12 cellular contexts compared by ENCODE assay signal in genomic region chr2:61885896-61886603, GRCh38. TPM values are rescaled to one million over a fixed set of nuclear protein-coding genes. Genes with fewer than 3 reads are reported as not detected.
A peak's percentile ranks its signal among the peaks of the same experiment; 100 is the strongest.
DNase-seq lines count a peak whose midpoint lies in the region; ATAC-seq and TF ChIP-seq lines count a peak whose summit lies in the region.
"Had no signal": no experiment of that assay in that cellular context is flagged by ENCODE, and none has a peak within 500 bp of the region (broad histone marks: within the 10 kb centered on the region; RNA-seq: fewer than 3 reads in every experiment).

No MANE protein-coding gene starts in this region.

- H3K27ac ChIP-seq in BLaER1 (no peak overlapping the region), H9 (ENCODE audit: insufficient read length, low read depth, low read length) (no peak overlapping the region)
- H3K27ac ChIP-seq: uterus had no signal

- H3K9ac ChIP-seq in BLaER1 (peak overlapping the region; percentile 97; the same call in 1 of the 2 replicates), H9 (ENCODE audit: extremely low read depth, insufficient read length, low read length) (no peak overlapping the region)

- no peaks in the 10 kb centered on the region for H3K9me3 ChIP-seq in BLaER1
- H3K9me3 ChIP-seq in H9 (ENCODE audit: control insufficient read depth, low read depth, low read length): no peaks in the 10 kb centered on the region
- H3K9me3 ChIP-seq: uterus had no signal

- no peak overlapping the region for H3T11ph ChIP-seq in H9 (ENCODE audit: low read length)

- peaks cover 27% of the 10 kb centered on the region for H3K79me2 ChIP-seq in H9 (ENCODE audit: insufficient read depth, low read length)

- H2BK5ac ChIP-seq in H9 (ENCODE audit: insufficient read length, low read length): no peak overlapping the region

- H3K27me3 Mint-ChIP-seq in H9 (ENCODE audit: low read depth) (no peaks in the 10 kb centered on the region), memory B cell (no peaks in the 10 kb centered on the region)

- H2BK20ac ChIP-seq in H9 (ENCODE audit: low read depth, low read length, poor library complexity, severe bottlenecking): no peak overlapping the region

- H2BK12ac ChIP-seq in H9 (ENCODE audit: insufficient read length, low read depth, low read length): no peak overlapping the region

- no peak overlapping the region for H3K23ac ChIP-seq in H9 (ENCODE audit: insufficient read length, low read depth, low read length)

- no peak overlapping the region for H3K4ac ChIP-seq in H9 (ENCODE audit: low read depth, low read length)

- no peak overlapping the region for H4K91ac ChIP-seq in H9 (ENCODE audit: insufficient read length, low read depth, low read length)

- no peak overlapping the region for H2BK120ac ChIP-seq in H9 (ENCODE audit: low read depth, low read length, poor library complexity, severe bottlenecking)

- no peak for ATAC-seq in activated naive CD4-positive, alpha-beta T cell treated with anti-CD3 and anti-CD28 coated beads, Interleukin-2, amount 50 U/mL, for 72 hours
- ATAC-seq in memory B cell (ENCODE audit: low read depth) (no peak), HG03097 (IDR thresholded peaks at IDR 0.05; ENCODE audit: low FRiP score, unreplicated experiment) (no peak)

- peaks cover 59% of the 10 kb centered on the region for H3K36me3 ChIP-seq in BLaER1
- H3K36me3 ChIP-seq: uterus had no signal

- H3K79me1 ChIP-seq in H9 (ENCODE audit: insufficient read depth, low read depth, low read length, poor library complexity, severe bottlenecking): peaks cover 3% of the 10 kb centered on the region

- H3K4me3 ChIP-seq in BLaER1: no peak overlapping the region

- H2AFZ ChIP-seq in H9 (ENCODE audit: low read length): no peak overlapping the region

- no peaks in the 10 kb centered on the region for H3K9me3 Mint-ChIP-seq in H9
- no peaks in the 10 kb centered on the region for H3K9me3 Mint-ChIP-seq in activated naive CD4-positive, alpha-beta T cell treated with anti-CD3 and anti-CD28 coated beads, Interleukin-2, amount 50 U/mL, for 72 hours
- H3K9me3 Mint-ChIP-seq in memory B cell: no peaks in the 10 kb centered on the region

- H3K23me2 ChIP-seq in H9 (ENCODE audit: insufficient read length, low read depth, low read length, poor library complexity, severe bottlenecking): peaks cover 6% of the 10 kb centered on the region

- H3K4me1 Mint-ChIP-seq in H9 (peaks cover 13 to 19% of the 10 kb centered on the region in 2 experiments), memory B cell (peaks cover 15% of the 10 kb centered on the region)

- H3K4me3 Mint-ChIP-seq in H9 (peak overlapping the region; percentile 99 to 100), memory B cell (no peak overlapping the region)

- H3K4me1 ChIP-seq in BLaER1 (peaks cover 24% of the 10 kb centered on the region), H9 (ENCODE audit: insufficient read depth, low read length) (no peaks in the 10 kb centered on the region; the same call in 1 of the 2 replicates)
- H3K4me1 ChIP-seq: uterus had no signal

- DNase-seq in H9: no peak
- DNase-seq in activated naive CD4-positive, alpha-beta T cell treated with anti-CD3 and anti-CD28 coated beads, Interleukin-2, amount 50 U/mL, for 72 hours (ENCODE audit: low spot score in 2 of 2): no peak
- no peak for DNase-seq in memory B cell (ENCODE audit: low spot score in 2 of 2)
- DNase-seq in D341Med (ENCODE audit: low spot score): no peak
- DNase-seq in MV-4-11 (lab: John Stamatoyannopoulos, UW): no peak
- no peak for DNase-seq in stimulated activated CD4-positive, alpha-beta T cell treated with anti-CD3 and anti-CD28 coated beads, Interleukin-2, amount 100 ng/mL, for 48 hours
- DNase-seq: amygdala; NCI-H1105 treated with DMSO at 0.1 percent for 48 hours; stimulated activated CD4-positive, alpha-beta T cell treated with anti-CD3 and anti-CD28 coated beads, Interleukin-2, amount 100 ng/mL, for 24 hours; uterus had no signal

- H4K20me1 ChIP-seq in BLaER1 (peaks cover 58% of the 10 kb centered on the region), H9 (ENCODE audit: control insufficient read depth, insufficient read depth, insufficient read length) (no peaks in the 10 kb centered on the region)

- H3K36me3 Mint-ChIP-seq in H9 (ENCODE audit: insufficient read depth in 1 of 3, low read depth in 3 of 3) (peaks cover 40 to 67% (median 62%) of the 10 kb centered on the region in 3 experiments), memory B cell (peaks cover 4% of the 10 kb centered on the region)
- peaks cover 19 to 22% of the 10 kb centered on the region in 2 donors for H3K36me3 Mint-ChIP-seq in activated naive CD4-positive, alpha-beta T cell treated with anti-CD3 and anti-CD28 coated beads, Interleukin-2, amount 50 U/mL, for 72 hours

- no peaks in the 10 kb centered on the region for H3K27me3 ChIP-seq in BLaER1
- no peaks in the 10 kb centered on the region for H3K27me3 ChIP-seq in H9 (ENCODE audit: insufficient read depth, low read length)
- H3K27me3 ChIP-seq: uterus had no signal

- no peak overlapping the region for H4K5ac ChIP-seq in H9 (ENCODE audit: insufficient read length, low read depth, low read length)

- no peak overlapping the region for H4K8ac ChIP-seq in H9 (replicated peaks; ENCODE audit: insufficient read length, low read depth, low read length)

- no peak overlapping the region for H3K18ac ChIP-seq in H9 (ENCODE audit: insufficient read length, low read depth, low read length)

- no CpG with 5 or more reads among the region's 18 CpGs for WGBS in H9 (ENCODE audit: extremely low coverage, insufficient read length, low lambda C conversion rate)

- H3K27ac Mint-ChIP-seq in H9: peak overlapping the region in 1 of 3 experiments; percentile 68; a peak in 1 of 7 replicates
- peak overlapping the region; percentile 96 to 99 for H3K27ac Mint-ChIP-seq in activated naive CD4-positive, alpha-beta T cell treated with anti-CD3 and anti-CD28 coated beads, Interleukin-2, amount 50 U/mL, for 72 hours
- H3K27ac Mint-ChIP-seq in memory B cell: peak overlapping the region; percentile 99

- TF ChIP-seq CTCF in H9 (conservative IDR thresholded peaks at IDR 0.05): no peak

- H3K4me2 ChIP-seq in BLaER1: peak overlapping the region; percentile 90
- H3K4me2 ChIP-seq in H9 (ENCODE audit: insufficient read depth, insufficient read length, low read length): peak overlapping the region; percentile 95

- no peak overlapping the region for H2AK5ac ChIP-seq in H9 (ENCODE audit: insufficient read length, low read length)

- no peak overlapping the region for H3K14ac ChIP-seq in H9 (ENCODE audit: insufficient read depth, low read length)

- H2BK15ac ChIP-seq in H9 (ENCODE audit: low read depth, low read length): no peak overlapping the region

- H3K56ac ChIP-seq in H9 (ENCODE audit: insufficient read length, low read depth, low read length): no peak overlapping the region

RNA-seq across cellular contexts. Expression of gene CCT4, which starts 2.4 kb away (rescaled TPM):
- 351 and 360 TPM in 2 replicates for total RNA-seq in H9 (2021)
- 100 to 1,000 TPM; 314 to 331 TPM for total RNA-seq in activated naive CD4-positive, alpha-beta T cell treated with anti-CD3 and anti-CD28 coated beads, Interleukin-2, amount 50 U/mL, for 72 hours

RNA-seq across cellular contexts. Expression of gene COMMD1, which starts 19.4 kb away (rescaled TPM):
- total RNA-seq in H9 (2021): 31.5 and 34.6 TPM in 2 replicates
- 10 to 100 TPM; 20.4 to 37.0 TPM for total RNA-seq in activated naive CD4-positive, alpha-beta T cell treated with anti-CD3 and anti-CD28 coated beads, Interleukin-2, amount 50 U/mL, for 72 hours

RNA-seq across cellular contexts. Expression of gene FAM161A, which starts 32.2 kb away (rescaled TPM):
- 13.3 and 15.8 TPM in 2 replicates for total RNA-seq in H9 (2021)
- 10 to 100 TPM; 10.3 to 11.0 TPM for total RNA-seq in activated naive CD4-positive, alpha-beta T cell treated with anti-CD3 and anti-CD28 coated beads, Interleukin-2, amount 50 U/mL, for 72 hours
